Comparison of ENCODE assay signal across 8 cellular contexts in genomic region chr6:85593438-85594196, GRCh38. TPM values are rescaled to one million over a fixed set of nuclear protein-coding genes. Genes with fewer than 3 reads are reported as not detected.
DNase-seq lines count a peak whose midpoint lies in the region; ATAC-seq and TF ChIP-seq lines count a peak whose summit lies in the region.

Gene SNX14, minus strand, starts transcription at chr6:85593858. Its CDS starts 140 bp downstream, at chr6:85593718.

- no peaks in the 10 kb centered on the region for H3K9me3 ChIP-seq in hepatocyte (ENCODE audit: low read depth)
- H3K9me3 ChIP-seq in aorta (ENCODE audit: control insufficient read depth, low read length): no peaks in the 10 kb centered on the region

- H3K36me3 ChIP-seq in hepatocyte (replicated peaks; ENCODE audit: insufficient read depth, low read depth) (no peaks in the 10 kb centered on the region), aorta (ENCODE audit: control insufficient read depth in 1 of 2, insufficient read depth in 2 of 2, low read length in 1 of 2) (no peaks in the 10 kb centered on the region)

- intact Hi-C loops in aorta (cut with DNase I): loop anchor here (5.0 kb wide), 2 partner anchors 49 to 84 kb away; partner anchors contain the start of gene SYNCRIP (in 1 of the 2)

- H3K4me1 ChIP-seq in hepatocyte (ENCODE audit: insufficient read depth): peaks cover 14% of the 10 kb centered on the region
- H3K4me1 ChIP-seq in aorta (ENCODE audit: control insufficient read depth in 1 of 2, insufficient read depth in 2 of 2, low read length in 2 of 2): peaks cover 0 to 2% of the 10 kb centered on the region in 2 donors

- H3K4me3 ChIP-seq in astrocyte of the cerebellum (ENCODE audit: low read depth, low read length) (peak within 1 kb of the TSS; percentile 69), hepatocyte (peak within 1 kb of the TSS; percentile 60), aorta (ENCODE audit: low read length in 2 of 2) (peak within 1 kb of the TSS; percentile 74 to 83)

- H3K27ac ChIP-seq in hepatocyte (peak within 1 kb of the TSS; percentile 93), aorta (ENCODE audit: low read depth in 1 of 2, low read length in 2 of 2) (peak within 1 kb of the TSS; percentile 92 to 98)

- H3K9me2 ChIP-seq in hepatocyte (replicated peaks; ENCODE audit: insufficient read depth): no peaks in the 10 kb centered on the region

- ATAC-seq in GM18508 (IDR thresholded peaks at IDR 0.05; ENCODE audit: insufficient read depth, unreplicated experiment) (peak; percentile 84), HG02970 (IDR thresholded peaks at IDR 0.05; ENCODE audit: low FRiP score, unreplicated experiment) (peak; percentile 97), aorta (ENCODE audit: low FRiP score) (peak; percentile 99)

- DNase-seq in NCI-H2029 (lab: John Stamatoyannopoulos, UW): peak; percentile 77
- DNase-seq in T-helper 9 cell: peak; percentile 60
- peak; percentile 74 for DNase-seq in astrocyte of the cerebellum (ENCODE audit: low read depth)
- peak; percentile 95 for DNase-seq in hepatocyte (ENCODE audit: low spot score)
- peak; percentile 86 for DNase-seq in renal cortical epithelial cell (ENCODE audit: low read depth)
- DNase-seq in aorta: peak; percentile 98 to 99

- in situ Hi-C loops in astrocyte of the cerebellum (cut with HindIII; ENCODE audit: low sequenced_read_pairs): loop anchor here (5.0 kb wide), 1 partner anchor 84 kb away; no protein-coding TSS in a partner anchor

- H3K4me2 ChIP-seq in hepatocyte: peak within 1 kb of the TSS; percentile 86

- no peak for TF ChIP-seq CTCF in astrocyte of the cerebellum (IDR thresholded peaks at IDR 0.05; ENCODE audit: low read depth, low read length, missing control alignments)
- TF ChIP-seq CTCF in hepatocyte (IDR thresholded peaks at IDR 0.05; ENCODE audit: poor library complexity): no peak

- peak within 1 kb of the TSS; percentile 83 for H2AFZ ChIP-seq in hepatocyte

- under 1% methylated on average over 76 of the region's 82 CpGs for WGBS in hepatocyte (ENCODE audit: low lambda C conversion rate, missing lambda C conversion rate)
- 0% methylated on average over 81 to 82 of the region's 82 CpGs for WGBS in aorta, 2 donors

- peaks cover 10% of the 10 kb centered on the region for H4K20me1 ChIP-seq in hepatocyte (ENCODE audit: insufficient read depth, poor library complexity, severe bottlenecking)

- H3K27me3 ChIP-seq in hepatocyte (no peaks in the 10 kb centered on the region), aorta (ENCODE audit: control insufficient read depth in 1 of 2, insufficient read depth in 2 of 2, low read length in 1 of 2) (no peaks in the 10 kb centered on the region)

- peaks cover 41% of the 10 kb centered on the region for H3K79me2 ChIP-seq in hepatocyte

RNA-seq across cellular contexts. Expression of gene SNX14, which starts in this region (rescaled TPM):
- total RNA-seq in hepatocyte: 140 and 192 TPM in 2 replicates
- 46.7 and 58.4 TPM in 2 replicates for polyA plus RNA-seq in hepatocyte
- total RNA-seq in renal cortical epithelial cell: 179 and 213 TPM in 2 replicates
- total RNA-seq in aorta: 10 to 100 TPM; 82.3 to 85.1 TPM
- polyA plus RNA-seq in aorta: 10 to 100 TPM; 10.9 to 81.4 TPM

Comparison
In these comparisons a context has a peak if more than half of its experiments do, and no peak if none do; other contexts are left out.
1. Peak in every context shown above with its lines: DNase-seq, ATAC-seq, H3K4me3 ChIP-seq and H3K27ac ChIP-seq.